In genomic region chr2:101111917-101112771, GRCh38 we compare ENCODE assay signal across 8 cellular contexts. TPM values are rescaled to one million over a fixed set of nuclear protein-coding genes. Genes with fewer than 3 reads are reported as not detected.
DNase-seq lines count a peak whose midpoint lies in the region; ATAC-seq and TF ChIP-seq lines count a peak whose summit lies in the region.

No MANE protein-coding gene starts in this region.

- no peak for TF ChIP-seq CTCF in WERI-Rb-1 (IDR thresholded peaks at IDR 0.05; ENCODE audit: low read depth, low read length)
- no peak for TF ChIP-seq CTCF in heart left ventricle (IDR thresholded peaks at IDR 0.05)
- no peak for TF ChIP-seq CTCF in gastrocnemius medialis (IDR thresholded peaks at IDR 0.05 in 4 of 5, conservative IDR thresholded peaks at IDR 0.05 in 1 of 5)
- TF ChIP-seq CTCF in ascending aorta (IDR thresholded peaks at IDR 0.05) = no peak

- H3K4me1 ChIP-seq in heart left ventricle (peaks cover 7 to 98% (median 78%) of the 10 kb centered on the region in 12 donors), gastrocnemius medialis (peaks cover 84 to 98% of the 10 kb centered on the region in 2 donors), ascending aorta (peaks cover 0 to 13% of the 10 kb centered on the region in 2 donors)

- intact Hi-C loops in heart left ventricle (cut with DNase I) (loop anchor here in 7 of 10 donors (1.0 to 5.0 kb wide), 4 partner anchors 35 to 40 kb away; partner anchors contain the start of gene TBC1D8 (in 5 of the 7)), gastrocnemius medialis (cut with DNase I; ENCODE audit: low total_unique reads) (loop anchor here (1.0 to 5.0 kb wide), 3 partner anchors 8 to 290 kb away; partner anchors contain the start of gene NPAS2), ascending aorta (cut with DNase I) (no loop called here)

- H3K4me3 ChIP-seq in WERI-Rb-1 (ENCODE audit: low read depth, low read length) (no peak overlapping the region), heart left ventricle (no peak overlapping the region), gastrocnemius medialis (peak overlapping the region in 2 of 4 donors; percentile 6 to 56), ascending aorta (no peak overlapping the region)

- no peak for TF ChIP-seq POLR2A in heart left ventricle (IDR thresholded peaks at IDR 0.05)
- TF ChIP-seq POLR2A in gastrocnemius medialis (IDR thresholded peaks at IDR 0.05) = peak in 1 of 2 donors; percentile 17

- in situ Hi-C loops in gastrocnemius medialis (cut with MboI; ENCODE audit: low sequenced_read_pairs in 4 of 4) = no loop called here

- ATAC-seq in heart left ventricle (peak; percentile 85 to 91 (median 86)), gastrocnemius medialis (peak; percentile 37 to 40)

- H3K36me3 ChIP-seq in WERI-Rb-1 (no peaks in the 10 kb centered on the region; the same call in none of the 2 replicates), heart left ventricle (no peaks in the 10 kb centered on the region), gastrocnemius medialis (no peaks in the 10 kb centered on the region), ascending aorta (no peaks in the 10 kb centered on the region)

- DNase-seq in GM03348 (ENCODE audit: low spot score) = peak; percentile 65
- no peak for DNase-seq in WERI-Rb-1
- peak in 4 of 5 donors; percentile 80 to 86 (median 85) for DNase-seq in heart left ventricle
- DNase-seq in gastrocnemius medialis = peak; percentile 69 to 89
- no peak for DNase-seq in iPS-NIHi7 (ENCODE audit: extremely low spot score)
- DNase-seq in ascending aorta (ENCODE audit: low spot score in 2 of 2) = no peak
- DNase-seq in NCI-H2081 treated with DMSO at 0.1 percent for 48 hours (lab: John Stamatoyannopoulos, UW) = no peak
- no peak for DNase-seq in stimulated activated naive CD4-positive, alpha-beta T cell (lab: John Stamatoyannopoulos, UW)

- peak overlapping the region; percentile 96 for H3K27ac ChIP-seq in WERI-Rb-1
- peak overlapping the region; percentile 77 to 95 (median 87) for H3K27ac ChIP-seq in heart left ventricle
- H3K27ac ChIP-seq in gastrocnemius medialis = peak overlapping the region; percentile 84 to 100 (median 99)
- no peak overlapping the region for H3K27ac ChIP-seq in ascending aorta

- no peaks in the 10 kb centered on the region for H3K27me3 ChIP-seq in WERI-Rb-1 (ENCODE audit: insufficient read depth, low read depth, severe bottlenecking)
- no peaks in the 10 kb centered on the region for H3K27me3 ChIP-seq in heart left ventricle
- no peaks in the 10 kb centered on the region for H3K27me3 ChIP-seq in gastrocnemius medialis
- H3K27me3 ChIP-seq in ascending aorta = no peaks in the 10 kb centered on the region

- H3K9me3 ChIP-seq in WERI-Rb-1 (ENCODE audit: severe bottlenecking) = peaks cover 3% of the 10 kb centered on the region
- no peaks in the 10 kb centered on the region for H3K9me3 ChIP-seq in heart left ventricle
- H3K9me3 ChIP-seq in gastrocnemius medialis = no peaks in the 10 kb centered on the region
- no peaks in the 10 kb centered on the region for H3K9me3 ChIP-seq in ascending aorta

- WGBS in heart left ventricle, 4 donors = 56 to 62% (median 60%) methylated on average over 10 of the region's 10 CpGs

RNA-seq across cellular contexts. Expression of gene TBC1D8, which starts 39.0 kb away (rescaled TPM):
- total RNA-seq in heart left ventricle = 10 to 100 TPM; 36.9 to 61.7 (median 53.3) TPM
- 10 to 100 TPM; 30.1 to 35.8 TPM for polyA plus RNA-seq in heart left ventricle
- total RNA-seq in gastrocnemius medialis = 100 to 1,000 TPM; 103 to 298 (median 201) TPM
- 17.8 TPM for total RNA-seq in ascending aorta

Comparison
In these comparisons a context has a peak if more than half of its experiments do, and no peak if none do; other contexts are left out.
1. DNase-seq: peak in GM03348 (single experiment), heart left ventricle (4 of 5) and gastrocnemius medialis (2 of 2); none in WERI-Rb-1 (single experiment), iPS-NIHi7 (single experiment), ascending aorta (0 of 2), NCI-H2081 treated with DMSO at 0.1 percent for 48 hours (single experiment) and stimulated activated naive CD4-positive, alpha-beta T cell (0 of 6).
2. H3K27ac ChIP-seq: peak in WERI-Rb-1 (single experiment), heart left ventricle (12 of 12) and gastrocnemius medialis (4 of 4); none in ascending aorta (0 of 2).